8 cellular contexts compared by ENCODE assay signal in genomic region chr2:6828299-6828584, GRCh38. TPM values are rescaled to one million over a fixed set of nuclear protein-coding genes. Genes with fewer than 3 reads are reported as not detected.
DNase-seq lines count a peak whose midpoint lies in the region; ATAC-seq, FAIRE-seq and TF ChIP-seq lines count a peak whose summit lies in the region.

No MANE protein-coding gene starts in this region.

- no peak overlapping the region for H3K9ac ChIP-seq in endothelial cell of umbilical vein (replicated peaks; ENCODE audit: extremely low read depth, insufficient read depth, low read length)

- TF ChIP-seq CTCF in endothelial cell of umbilical vein (IDR thresholded peaks at IDR 0.05; ENCODE audit: extremely low read depth in 1 of 2, insufficient read depth in 1 of 2, low read depth in 1 of 2, low read length in 2 of 2) = peak in 1 of 2 donors; percentile 27
- peak; percentile 29 to 43 (median 38) for TF ChIP-seq CTCF in ovary (IDR thresholded peaks at IDR 0.05)

- CTCF ChIA-PET in endothelial cell of umbilical vein (lab: Charles Lee) = no interaction called here

- H3K36me3 ChIP-seq in endothelial cell of umbilical vein (ENCODE audit: control insufficient read depth in 2 of 2, extremely low read depth in 1 of 2, insufficient read depth in 2 of 2, low read length in 2 of 2) (no peaks in the 10 kb centered on the region), ovary (no peaks in the 10 kb centered on the region)

- H2AFZ ChIP-seq in endothelial cell of umbilical vein (ENCODE audit: low read depth, low read length) = peak overlapping the region; percentile 36

- intact Hi-C loops in endothelial cell of umbilical vein (cut with micrococcal nuclease) = loop anchor here (10.0 kb wide), 1 partner anchor 1857 kb away; the partner anchor contains the start of gene ID2
- intact Hi-C loops in ovary (cut with DNase I) = no loop called here

- no peaks in the 10 kb centered on the region for H3K9me1 ChIP-seq in endothelial cell of umbilical vein (replicated peaks; ENCODE audit: control insufficient read depth, extremely low read depth, insufficient read depth, low read length)

- TF ChIP-seq EP300 in ovary (IDR thresholded peaks at IDR 0.05) = no peak

- no peaks in the 10 kb centered on the region for H4K20me1 ChIP-seq in endothelial cell of umbilical vein (replicated peaks; ENCODE audit: control insufficient read depth, extremely low read depth, insufficient read depth, low read length)

- H3K4me1 ChIP-seq in endothelial cell of umbilical vein (ENCODE audit: control insufficient read depth, extremely low read depth, insufficient read depth, low read length) (peaks cover 12% of the 10 kb centered on the region), ovary (ENCODE audit: insufficient read depth) (no peaks in the 10 kb centered on the region)

- no peak for ATAC-seq in HG03342 (IDR thresholded peaks at IDR 0.05; ENCODE audit: unreplicated experiment)
- no peak for ATAC-seq in HG02870 (IDR thresholded peaks at IDR 0.05; ENCODE audit: unreplicated experiment)

- H3K27ac ChIP-seq in endothelial cell of umbilical vein (ENCODE audit: insufficient read depth, low read depth, low read length) = no peak overlapping the region
- peak overlapping the region in 1 of 2 donors; percentile 7 for H3K27ac ChIP-seq in ovary

- WGBS in ovary, 3 donors = 3 to 4% (median 3%) methylated on average over 2 of the region's 2 CpGs

- DNase-seq in NCI-H82 (lab: John Stamatoyannopoulos, UW) = peak; percentile 61
- DNase-seq in NCI-H82 treated with DMSO at 0.1 percent for 48 hours (lab: John Stamatoyannopoulos, UW; ENCODE audit: unreplicated experiment) = no peak
- peak; percentile 60 for DNase-seq in NCI-H748 treated with DMSO at 0.1 percent for 48 hours (lab: John Stamatoyannopoulos, UW)
- DNase-seq in endothelial cell of umbilical vein (ENCODE audit: low read depth, low spot score) = peak; percentile 33
- DNase-seq in ovary = no peak
- no peak for DNase-seq in activated T-cell treated with anti-CD3 and anti-CD28 coated beads, Interleukin-2, amount 50 U/mL, for 1 hour

- TF ChIP-seq POLR2A in endothelial cell of umbilical vein (IDR thresholded peaks at IDR 0.05; ENCODE audit: low read depth, low read length) (no peak), ovary (IDR thresholded peaks at IDR 0.05) (no peak)

- dilution Hi-C loops in endothelial cell of umbilical vein (cut with MboI; ENCODE audit: extremely low pct_ligation_motif_present, low sequenced_read_pairs) = no loop called here

- POLR2A ChIA-PET in endothelial cell of umbilical vein (lab: Charles Lee) = no interaction called here

- H3K27me3 ChIP-seq in endothelial cell of umbilical vein (ENCODE audit: control insufficient read depth in 2 of 2, insufficient read depth in 2 of 2, low read length in 2 of 2) (peaks cover 0 to 2% of the 10 kb centered on the region in 2 experiments), ovary (no peaks in the 10 kb centered on the region)

- BruUV-seq in endothelial cell of umbilical vein (replicated peaks; lab: Mats Ljungman, UMichigan) = no TSS peak

- peak overlapping the region; percentile 25 for H3K4me2 ChIP-seq in endothelial cell of umbilical vein (ENCODE audit: insufficient read depth, low read length)

- H3K9me3 ChIP-seq in endothelial cell of umbilical vein (replicated peaks; ENCODE audit: control insufficient read depth, insufficient read depth, low read length) = no peaks in the 10 kb centered on the region
- no peaks in the 10 kb centered on the region for H3K9me3 ChIP-seq in ovary

- peak; percentile 38 for FAIRE-seq in endothelial cell of umbilical vein (lab: Jason Lieb, UNC)

- H3K4me3 ChIP-seq in endothelial cell of umbilical vein (replicated peaks in 1 of 3; ENCODE audit: insufficient read depth in 1 of 3, low read depth in 1 of 3, low read length in 3 of 3) (no peak overlapping the region), ovary (no peak overlapping the region)

- no peaks in the 10 kb centered on the region for H3K79me2 ChIP-seq in endothelial cell of umbilical vein (ENCODE audit: control insufficient read depth, insufficient read depth, low read length)

TF ChIP-seq in endothelial cell of umbilical vein, 7 proteins besides CTCF, POLR2A, EP300 and RAD21:
- TF ChIP-seq, protein P1, sequence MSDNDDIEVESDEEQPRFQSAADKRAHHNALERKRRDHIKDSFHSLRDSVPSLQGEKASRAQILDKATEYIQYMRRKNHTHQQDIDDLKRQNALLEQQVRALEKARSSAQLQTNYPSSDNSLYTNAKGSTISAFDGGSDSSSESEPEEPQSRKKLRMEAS (IDR thresholded peaks at IDR 0.05; ENCODE audit: insufficient read depth, insufficient read length) = no peak
- TF ChIP-seq FOS (IDR thresholded peaks at IDR 0.05; ENCODE audit: borderline replicate concordance, insufficient read depth, low read length) (no peak), MYC (IDR thresholded peaks at IDR 0.05; ENCODE audit: low read depth, low read length) (no peak), EZH2 (IDR thresholded peaks at IDR 0.05; ENCODE audit: borderline replicate concordance, low read depth, low read length, severe bottlenecking) (no peak), JUN (IDR thresholded peaks at IDR 0.05; ENCODE audit: borderline replicate concordance, insufficient read depth, insufficient read length, low read depth) (no peak), POLR2AphosphoS5 (IDR thresholded peaks at IDR 0.05; ENCODE audit: insufficient read depth, low read depth, low read length) (no peak), GATA2 (IDR thresholded peaks at IDR 0.05; ENCODE audit: insufficient read depth, insufficient read length, low read depth, low read length) (no peak)

RNA-seq across cellular contexts. Expression of gene CMPK2, which starts 37.5 kb away (rescaled TPM):
- total RNA-seq in endothelial cell of umbilical vein (0.69 and 0.81 TPM in 2 replicates), ovary (1 to 10 TPM; 2.7 to 7.1 (median 4.2) TPM)
- polyA plus RNA-seq in endothelial cell of umbilical vein (0.15 and 0.49 TPM in 2 replicates), ovary (10 to 100 TPM in 1 of 2 donors, 1 to 10 TPM in 1; 3.1 to 11.5 TPM)
- 0.16 and 0.35 TPM in 2 replicates for polyA plus RNA-seq in endothelial cell of umbilical vein (2011; cell fraction: cytosol; rRNA removed)
- 0.18 and 0.40 TPM in 2 replicates for polyA plus RNA-seq in endothelial cell of umbilical vein (2011; cell fraction: nucleus; rRNA removed)
- polyA plus RNA-seq in endothelial cell of umbilical vein (2012) = 0.23 and 0.30 TPM in 2 replicates
- 0.17 and 0.87 TPM in 2 replicates for polyA minus RNA-seq in endothelial cell of umbilical vein
- polyA minus RNA-seq in endothelial cell of umbilical vein (2011; cell fraction: cytosol; rRNA and poly(A)+ RNA removed) = not detected
- polyA minus RNA-seq in endothelial cell of umbilical vein (2011; cell fraction: nucleus; rRNA and poly(A)+ RNA removed) = 0.48 and 0.58 TPM in 2 replicates

RNA-seq across cellular contexts. Expression of gene RSAD2, which starts 49.3 kb away (rescaled TPM):
- total RNA-seq in endothelial cell of umbilical vein (0.09 and 0.18 TPM in 2 replicates), ovary (1 to 10 TPM; 1.9 to 9.2 (median 4.5) TPM)
- polyA plus RNA-seq in endothelial cell of umbilical vein (0.03 and 0.18 TPM in 2 replicates), ovary (10 to 100 TPM in 1 of 2 donors, 1 to 10 TPM in 1; 4.7 to 11.1 TPM)
- polyA plus RNA-seq in endothelial cell of umbilical vein (2011; cell fraction: cytosol; rRNA removed) = 0.04 and 0.10 TPM in 2 replicates
- polyA plus RNA-seq in endothelial cell of umbilical vein (2011; cell fraction: nucleus; rRNA removed) = 0.06 and 0.18 TPM in 2 replicates
- polyA plus RNA-seq in endothelial cell of umbilical vein (2012) = 0.19 and 0.50 TPM in 2 replicates
- not detected in 2 replicates for polyA minus RNA-seq in endothelial cell of umbilical vein
- polyA minus RNA-seq in endothelial cell of umbilical vein (2011; cell fraction: cytosol; rRNA and poly(A)+ RNA removed) = not detected
- 0.10 TPM in 1 of 2 replicates, not detected in the other for polyA minus RNA-seq in endothelial cell of umbilical vein (2011; cell fraction: nucleus; rRNA and poly(A)+ RNA removed)

Comparison
In these comparisons a context has a peak if more than half of its experiments do, and no peak if none do; other contexts are left out.
1. DNase-seq: peak in NCI-H82 (single experiment), NCI-H748 treated with DMSO at 0.1 percent for 48 hours (single experiment) and endothelial cell of umbilical vein (single experiment); none in NCI-H82 treated with DMSO at 0.1 percent for 48 hours (single experiment), ovary (0 of 5) and activated T-cell treated with anti-CD3 and anti-CD28 coated beads, Interleukin-2, amount 50 U/mL, for 1 hour (single experiment).